26 cellular contexts compared by ENCODE assay signal in genomic region chr10:120711857-120712256, GRCh38.
"Had no signal": no experiment of that assay in that cellular context is flagged by ENCODE, and none has a peak within 500 bp of the region (broad histone marks: within the 10 kb centered on the region; RNA-seq: fewer than 3 reads in every experiment).

No MANE protein-coding gene starts in this region.

- DNase-seq: hypothalamus; immature natural killer cell; kidney; left colon; left lung; lower lobe of right lung; mammary epithelial cell; mesenchymal stem cell; naive thymus-derived CD8-positive, alpha-beta T cell; occipital lobe; psoas muscle; spleen; stimulated activated CD4-positive, alpha-beta T cell treated with anti-CD3 and anti-CD28 coated beads, Interleukin-4, amount 100 ng/mL, for 24 hours; stimulated activated CD8-positive, alpha-beta memory T cell treated with anti-CD3 and anti-CD28 coated beads, Interleukin-4, amount 100 ng/mL, for 48 hours; stimulated activated naive CD4-positive, alpha-beta T cell treated with Interleukin-2 at 50 U/mL for 16 hours; stimulated activated naive CD8-positive, alpha-beta T cell treated with anti-CD3 and anti-CD28 coated beads, Interleukin-15, amount 100 ng/mL, for 72 hours; substantia nigra; uterus had no signal

- ATAC-seq: left colon; left lung; lower lobe of right lung; naive thymus-derived CD8-positive, alpha-beta T cell; psoas muscle; sciatic nerve; stimulated activated memory B cell treated with anti-CD40 and anti-IgM and Interleukin-4, amounts not matched to agents 10 μg/mL and 1 μg/mL and 100 μg/mL, for 72 hours; stimulated activated naive CD8-positive, alpha-beta T cell treated with anti-CD3 and anti-CD28 coated beads, Interleukin-15, amount 100 ng/mL, for 72 hours had no signal

- FAIRE-seq: islet of Langerhans, kidney had no signal

- H3K27ac ChIP-seq: left lung, lower lobe of right lung, neutrophil, parathyroid adenoma, psoas muscle, right atrium auricular region, skin epidermis, spleen, tibial nerve, uterus had no signal

- H3K4me3 ChIP-seq: left lung, lower lobe of right lung, psoas muscle, right atrium auricular region, skin epidermis, spleen, tibial nerve, uterus had no signal

- H2AFZ ChIP-seq: parathyroid adenoma had no signal

- H3K9me3 ChIP-seq: left lung, lower lobe of right lung, neutrophil, right atrium auricular region, spleen, tibial nerve, uterus had no signal

- H3K36me3 ChIP-seq: left lung, lower lobe of right lung, neutrophil, right atrium auricular region, spleen, tibial nerve, uterus had no signal

- H3K4me1 ChIP-seq: left lung, parathyroid adenoma, psoas muscle, right atrium auricular region, tibial nerve, uterus had no signal

- H3K27me3 ChIP-seq: left lung, neutrophil, right atrium auricular region, tibial nerve, uterus had no signal

- H3K9ac ChIP-seq: parathyroid adenoma had no signal

- H3K79me2 ChIP-seq: parathyroid adenoma had no signal
